19 cellular contexts compared by ENCODE assay signal in genomic region chr9:74463825-74464224, GRCh38. TPM values are rescaled to one million over a fixed set of nuclear protein-coding genes. Genes with fewer than 3 reads are reported as not detected.
"Had no signal": no experiment of that assay in that cellular context is flagged by ENCODE, and none has a peak within 500 bp of the region (broad histone marks: within the 10 kb centered on the region; RNA-seq: fewer than 3 reads in every experiment).

No MANE protein-coding gene starts in this region.

- H3K27ac ChIP-seq: brain microvascular endothelial cell, epithelial cell of prostate, gastrocnemius medialis, heart left ventricle, tibial artery, uterus had no signal

- H3K36me3 ChIP-seq: brain microvascular endothelial cell, gastrocnemius medialis, heart left ventricle, tibial artery, uterus had no signal

- H3K36me3 Mint-ChIP-seq: activated naive CD8-positive, alpha-beta T cell treated with anti-CD3 and anti-CD28 coated beads for 36 hours; stimulated activated memory B cell treated with anti-CD40 and anti-IgM and Interleukin-4, amounts not matched to agents 10 μg/mL and 1 μg/mL and 100 μg/mL, for 72 hours had no signal

- H3K4me1 Mint-ChIP-seq: activated B cell treated with CpG ODN at 0.5 μM for 24 hours; activated naive CD8-positive, alpha-beta T cell treated with anti-CD3 and anti-CD28 coated beads for 36 hours; stimulated activated memory B cell treated with anti-CD40 and anti-IgM and Interleukin-4, amounts not matched to agents 10 μg/mL and 1 μg/mL and 100 μg/mL, for 72 hours; T-helper 17 cell had no signal

- DNase-seq: activated B cell treated with CpG ODN at 0.5 μM for 24 hours; activated CD4-positive, alpha-beta T cell treated with anti-CD3 and anti-CD28 coated beads for 48 hours; activated CD8-positive, alpha-beta memory T cell treated with anti-CD3 and anti-CD28 coated beads, Interleukin-2, amount 50 U/mL, for 48 hours; activated naive CD8-positive, alpha-beta T cell treated with anti-CD3 and anti-CD28 coated beads for 36 hours; brain microvascular endothelial cell; dermis blood vessel endothelial cell; gastrocnemius medialis; heart left ventricle; left cardiac atrium; midbrain; posterior cingulate gyrus; retina; stimulated activated CD4-positive, alpha-beta T cell treated with anti-CD3 and anti-CD28 coated beads, Interleukin-2, amount 100 ng/mL, for 48 hours; T-helper 17 cell; tibial artery; uterus had no signal

- H3K27me3 Mint-ChIP-seq: activated B cell treated with CpG ODN at 0.5 μM for 24 hours; activated naive CD8-positive, alpha-beta T cell treated with anti-CD3 and anti-CD28 coated beads for 36 hours; stimulated activated memory B cell treated with anti-CD40 and anti-IgM and Interleukin-4, amounts not matched to agents 10 μg/mL and 1 μg/mL and 100 μg/mL, for 72 hours; T-helper 17 cell had no signal

- H3K4me3 Mint-ChIP-seq: activated B cell treated with CpG ODN at 0.5 μM for 24 hours; activated naive CD8-positive, alpha-beta T cell treated with anti-CD3 and anti-CD28 coated beads for 36 hours; stimulated activated memory B cell treated with anti-CD40 and anti-IgM and Interleukin-4, amounts not matched to agents 10 μg/mL and 1 μg/mL and 100 μg/mL, for 72 hours; T-helper 17 cell had no signal

- H3K27me3 ChIP-seq: brain microvascular endothelial cell, gastrocnemius medialis, heart left ventricle, tibial artery, uterus had no signal

- ATAC-seq: gastrocnemius medialis; heart left ventricle; left cardiac atrium; stimulated activated memory B cell treated with anti-CD40 and anti-IgM and Interleukin-4, amounts not matched to agents 10 μg/mL and 1 μg/mL and 100 μg/mL, for 72 hours; T-helper 17 cell had no signal

- H3K4me3 ChIP-seq: gastrocnemius medialis, heart left ventricle, lung, tibial artery, uterus had no signal

- H3K4me1 ChIP-seq: gastrocnemius medialis, heart left ventricle, tibial artery, uterus had no signal

- H3K9me3 ChIP-seq: gastrocnemius medialis, heart left ventricle, tibial artery, uterus had no signal

- H3K9me3 Mint-ChIP-seq: activated B cell treated with CpG ODN at 0.5 μM for 24 hours; activated naive CD8-positive, alpha-beta T cell treated with anti-CD3 and anti-CD28 coated beads for 36 hours had no signal

RNA-seq across cellular contexts. Expression of gene RORB, which starts 33.3 kb away (rescaled TPM):
- total RNA-seq: activated B cell treated with CpG ODN at 0.5 μM for 24 hours, T-helper 17 cell had no signal
